Comparison of ENCODE assay signal across 14 cellular contexts in genomic region chr2:62409442-62409841, GRCh38.
DNase-seq lines count a peak whose midpoint lies in the region; ATAC-seq, FAIRE-seq and TF ChIP-seq lines count a peak whose summit lies in the region.
"Had no signal": no experiment of that assay in that cellular context is flagged by ENCODE, and none has a peak within 500 bp of the region (broad histone marks: within the 10 kb centered on the region; RNA-seq: fewer than 3 reads in every experiment).

No MANE protein-coding gene starts in this region.

- H3K36me3 ChIP-seq in heart right ventricle (no peaks in the 10 kb centered on the region), GM12878 (ENCODE audit: control insufficient read depth in 2 of 2, insufficient read depth in 2 of 2, low read length in 1 of 2) (no peaks in the 10 kb centered on the region), tibial nerve (no peaks in the 10 kb centered on the region), small intestine (ENCODE audit: control insufficient read depth in 2 of 2, insufficient read depth in 2 of 2, low read length in 2 of 2) (no peaks in the 10 kb centered on the region), ascending aorta (no peaks in the 10 kb centered on the region)
- H3K36me3 ChIP-seq: pancreas, thoracic aorta had no signal

- RAD21 ChIA-PET in GM12878 (lab: Charles Lee; ENCODE audit: unreplicated experiment), result interaction anchor here (0.8 to 9.2 kb wide), 15 partner anchors 12 to 423 kb away, joined by 3 to 141 read pairs (median 4); no protein-coding TSS in a partner anchor

- TF ChIP-seq POLR2A in GM12878 (IDR thresholded peaks at IDR 0.05; ENCODE audit: low read depth, low read length) (no peak), tibial nerve (IDR thresholded peaks at IDR 0.05) (no peak)

- H2AFZ ChIP-seq in GM12878 (ENCODE audit: control insufficient read depth, low read depth, low read length), result no peak overlapping the region

- DNase-seq in heart right ventricle (no peak), cardiac septum (ENCODE audit: low spot score) (no peak), GM12878 (ENCODE audit: low read depth, low spot score) (no peak), iris pigment epithelial cell (ENCODE audit: low read depth) (peak; percentile 39), tibial nerve (ENCODE audit: low spot score in 2 of 2) (no peak), small intestine (no peak), ascending aorta (ENCODE audit: low spot score in 2 of 2) (no peak)
- DNase-seq: activated naive CD4-positive, alpha-beta T cell treated with Interleukin-2 at 50 U/mL for 16 hours; NCI-H1105; pancreas; stimulated activated CD4-positive, alpha-beta T cell treated with anti-CD3 and anti-CD28 coated beads, Interleukin-12 subunit alpha, Interleukin-12 subunit beta, amount 100 ng/mL, for 4 hours had no signal

- peak overlapping the region in 7 of 10 donors; percentile 15 to 83 (median 80) for H3K27ac ChIP-seq in heart right ventricle
- H3K27ac ChIP-seq in GM12878 (ENCODE audit: control insufficient read depth, insufficient read depth), result peak overlapping the region; percentile 42
- H3K27ac ChIP-seq in tibial nerve, result peak overlapping the region in 3 of 4 donors; percentile 0 to 91 (median 78)
- H3K27ac ChIP-seq in small intestine (ENCODE audit: low read depth in 1 of 2, low read length in 1 of 2), result no peak overlapping the region
- H3K27ac ChIP-seq in ascending aorta, result peak overlapping the region in 1 of 2 donors; percentile 90
- H3K27ac ChIP-seq: pancreas, SK-N-MC had no signal

- in situ Hi-C loops in GM12878 (cut with MboI), result loop anchor here (5.0 kb wide), 1 partner anchor 62 kb away; no protein-coding TSS in a partner anchor

- TF ChIP-seq CTCF in heart right ventricle (IDR thresholded peaks at IDR 0.05) (no peak), GM12878 (IDR thresholded peaks at IDR 0.05 in 2 of 3, conservative IDR thresholded peaks at IDR 0.05 in 1 of 3; ENCODE audit: control insufficient read depth in 2 of 3, extremely low read depth in 1 of 3, insufficient read depth in 1 of 3, low read depth in 3 of 3, low read length in 3 of 3) (no peak), tibial nerve (IDR thresholded peaks at IDR 0.05) (no peak), ascending aorta (IDR thresholded peaks at IDR 0.05) (no peak)

- POLR2A ChIA-PET in GM12878 (lab: Charles Lee), result no interaction called here

- CTCF ChIA-PET in GM12878 (lab: Yijun Ruan, JAX), result interaction anchor here (0.7 to 10.1 kb wide), 10 partner anchors 211 to 916 kb away, joined by 3 to 195 read pairs (median 6); no protein-coding TSS in a partner anchor

- WGBS in heart right ventricle, 2 donors, result 89 to 93% methylated on average over 2 of the region's 2 CpGs
- 72% methylated on average over 2 of the region's 2 CpGs for WGBS in GM12878 (ENCODE audit: insufficient coverage, insufficient replicate concordance, low lambda C conversion rate, missing lambda C conversion rate)
- 63 to 86% methylated on average over 2 of the region's 2 CpGs for WGBS in tibial nerve, 2 donors
- WGBS in small intestine, 3 donors, result 87 to 93% (median 91%) methylated on average over 2 of the region's 2 CpGs

- peaks cover 12% of the 10 kb centered on the region for H3K79me2 ChIP-seq in GM12878 (ENCODE audit: control insufficient read depth, insufficient read depth, low read length)

- H3K9me3 ChIP-seq in heart right ventricle (no peaks in the 10 kb centered on the region), GM12878 (replicated peaks; ENCODE audit: control insufficient read depth, insufficient read depth, low read length) (no peaks in the 10 kb centered on the region), tibial nerve (no peaks in the 10 kb centered on the region), small intestine (ENCODE audit: control insufficient read depth, low read depth) (no peaks in the 10 kb centered on the region), ascending aorta (no peaks in the 10 kb centered on the region)
- H3K9me3 ChIP-seq: pancreas, thoracic aorta had no signal

- H3K4me1 ChIP-seq in heart right ventricle (peaks cover 9 to 57% (median 35%) of the 10 kb centered on the region in 9 donors), GM12878 (ENCODE audit: control insufficient read depth, insufficient read depth, low read length) (peaks cover 54% of the 10 kb centered on the region), tibial nerve (peaks cover 0 to 47% (median 24%) of the 10 kb centered on the region in 4 donors), small intestine (ENCODE audit: control insufficient read depth in 2 of 2, insufficient read depth in 1 of 2, low read depth in 1 of 2, low read length in 1 of 2) (peaks cover 0 to 6% of the 10 kb centered on the region in 2 donors), ascending aorta (peaks cover 0 to 19% of the 10 kb centered on the region in 2 donors)

- SMC1A ChIA-PET in GM12878 (lab: Charles Lee; ENCODE audit: uncharacterized antibody, unreplicated experiment), result interaction anchor here (0.5 to 9.6 kb wide), 14 partner anchors 12 to 492 kb away, joined by 3 to 189 read pairs (median 7); no protein-coding TSS in a partner anchor

- no peak; the same call in 1 of the 2 replicates for TF ChIP-seq RAD21 in GM12878 (IDR thresholded peaks at IDR 0.05; ENCODE audit: insufficient read depth, low read depth, low read length)

- ATAC-seq in heart right ventricle (no peak), GM12878 (peak; percentile 3; the same call in 2 of the 3 replicates), GM18861 (IDR thresholded peaks at IDR 0.05; ENCODE audit: unreplicated experiment) (no peak)
- ATAC-seq: pancreas had no signal

- H3K4me3 ChIP-seq in heart right ventricle, result no peak overlapping the region
- no peak overlapping the region for H3K4me3 ChIP-seq in GM12878
- H3K4me3 ChIP-seq in tibial nerve, result no peak overlapping the region
- H3K4me3 ChIP-seq in small intestine (ENCODE audit: low read depth in 1 of 2, low read length in 2 of 2), result no peak overlapping the region
- H3K4me3 ChIP-seq in ascending aorta, result no peak overlapping the region
- H3K4me3 ChIP-seq: pancreas, SK-N-MC, thoracic aorta had no signal

- FAIRE-seq in GM12878 (lab: Jason Lieb, UNC) (no peak), small intestine (lab: Jason Lieb, UNC) (no peak)
- FAIRE-seq: pancreas had no signal

- no peak overlapping the region for H3K9ac ChIP-seq in GM12878 (ENCODE audit: control insufficient read depth, insufficient read depth, low read length)

- TF ChIP-seq EP300 in GM12878 (IDR thresholded peaks at IDR 0.05; ENCODE audit: borderline replicate concordance in 1 of 2, control insufficient read depth in 1 of 2, low read depth in 2 of 2, low read length in 2 of 2) (no peak), tibial nerve (IDR thresholded peaks at IDR 0.05) (no peak)

- no peaks in the 10 kb centered on the region for H3K27me3 ChIP-seq in heart right ventricle
- H3K27me3 ChIP-seq in GM12878 (replicated peaks in 1 of 2; ENCODE audit: control insufficient read depth in 2 of 2, insufficient read depth in 2 of 2, low read length in 1 of 2), result no peaks in the 10 kb centered on the region
- H3K27me3 ChIP-seq in tibial nerve, result no peaks in the 10 kb centered on the region
- H3K27me3 ChIP-seq in small intestine (ENCODE audit: control insufficient read depth in 2 of 2, insufficient read depth in 2 of 2, low read length in 2 of 2), result no peaks in the 10 kb centered on the region
- no peaks in the 10 kb centered on the region for H3K27me3 ChIP-seq in ascending aorta
- H3K27me3 ChIP-seq: pancreas had no signal

- no peak overlapping the region for H3K4me2 ChIP-seq in GM12878 (ENCODE audit: control insufficient read depth, insufficient read depth)

- intact Hi-C loops in heart right ventricle (cut with DNase I), result loop anchor here in 4 of 10 donors (10.0 kb wide), 2 partner anchors 115 to 215 kb away; partner anchors contain the start of gene B3GNT2 (in 3 of the 4)
- intact Hi-C loops in cardiac septum (cut with DNase I), result loop anchor here (5.0 kb wide), 1 partner anchor 112 kb away; no protein-coding TSS in a partner anchor
- intact Hi-C loops in GM12878 (cut with micrococcal nuclease; ENCODE audit: unreplicated experiment), result no loop called here
- intact Hi-C loops in ascending aorta (cut with DNase I), result no loop called here

- no peaks in the 10 kb centered on the region for H4K20me1 ChIP-seq in GM12878 (ENCODE audit: control insufficient read depth, insufficient read depth)

- BruUV-seq in GM12878 (replicated peaks; lab: Mats Ljungman, UMichigan), result no TSS peak

TF ChIP-seq in GM12878, 131 proteins besides CTCF, POLR2A, EP300 and RAD21 (continues in another document):
- TF ChIP-seq CREM (IDR thresholded peaks at IDR 0.05; ENCODE audit: low read depth) (0 out of 2 replicates have a peak, but pooled peaks have one; percentile 31), YY1 (IDR thresholded peaks at IDR 0.05; ENCODE audit: low read depth, low read length) (no peak), POU2F2 (IDR thresholded peaks at IDR 0.05; ENCODE audit: borderline replicate concordance, low read depth, low read length) (no peak), IRF3 (IDR thresholded peaks at IDR 0.05) (no peak), EGR1 (IDR thresholded peaks at IDR 0.05; ENCODE audit: borderline replicate concordance in 1 of 2, low read depth in 2 of 2, low read length in 2 of 2) (no peak), MEF2A (IDR thresholded peaks at IDR 0.05; ENCODE audit: insufficient read depth, low read depth, low read length) (no peak), CREB1 (IDR thresholded peaks at IDR 0.05; ENCODE audit: low read depth) (0 out of 2 replicates have a peak, but pooled peaks have one; percentile 37), RCOR1 (conservative IDR thresholded peaks at IDR 0.05; ENCODE audit: low read depth, low read length) (no peak), MTA3 (IDR thresholded peaks at IDR 0.05; ENCODE audit: borderline replicate concordance, low read length) (no peak), PKNOX1 (IDR thresholded peaks at IDR 0.05) (peak; percentile 10; the same call in 1 of the 2 replicates), SMARCA5 (IDR thresholded peaks at IDR 0.05) (no peak)

Comparison
In these comparisons a context has a peak if more than half of its experiments do, and no peak if none do; other contexts are left out.
1. H3K27ac ChIP-seq: peak in heart right ventricle (7 of 10), GM12878 (single experiment) and tibial nerve (3 of 4); none in small intestine (0 of 2).